ENCODE assay signal across 8 cellular contexts in genomic region chr7:43260980-43261878, GRCh38.
DNase-seq lines count a peak whose midpoint lies in the region; ATAC-seq and TF ChIP-seq lines count a peak whose summit lies in the region.

No MANE protein-coding gene starts in this region.

- TF ChIP-seq POLR2A in ovary (IDR thresholded peaks at IDR 0.05) (no peak), transverse colon (IDR thresholded peaks at IDR 0.05) (no peak)

- peak; percentile 94 for TF ChIP-seq CTCF in LNCaP clone FGC (IDR thresholded peaks at IDR 0.05; ENCODE audit: control insufficient read depth, extremely low read depth, insufficient read depth)
- TF ChIP-seq CTCF in ovary (IDR thresholded peaks at IDR 0.05), result peak; percentile 42 to 73 (median 71)
- TF ChIP-seq CTCF in transverse colon (IDR thresholded peaks at IDR 0.05), result peak; percentile 74 to 90 (median 89)

- no peak for TF ChIP-seq EP300 in ovary (IDR thresholded peaks at IDR 0.05)
- no peak for TF ChIP-seq EP300 in transverse colon (IDR thresholded peaks at IDR 0.05; ENCODE audit: low read depth)

- peak; percentile 88 for ATAC-seq in GM21390 (IDR thresholded peaks at IDR 0.05; ENCODE audit: unreplicated experiment)

- H3K36me3 ChIP-seq in ovary (no peaks in the 10 kb centered on the region), transverse colon (no peaks in the 10 kb centered on the region)

- no peak overlapping the region for H3K4me3 ChIP-seq in LNCaP clone FGC (ENCODE audit: low read depth, low read length)
- no peak overlapping the region for H3K4me3 ChIP-seq in ovary
- no peak overlapping the region for H3K4me3 ChIP-seq in transverse colon

- H3K27me3 ChIP-seq in ovary (no peaks in the 10 kb centered on the region), transverse colon (no peaks in the 10 kb centered on the region)

- in situ Hi-C loops in Caki2 (cut with HindIII; ENCODE audit: low pct_unique_long_range_greater_than_20kb, low sequenced_read_pairs) (no loop called here), transverse colon (cut with MboI; ENCODE audit: low pct_ligation_motif_present in 1 of 4, low pct_unique_long_range_greater_than_20kb in 1 of 4, low sequenced_read_pairs in 3 of 4) (loop anchor here in 1 of 4 donors (25.0 kb wide), 2 partner anchors 299 to 451 kb away; no protein-coding TSS in a partner anchor)

- DNase-seq in Caki2 (ENCODE audit: low read depth), result peak; percentile 81
- DNase-seq in LNCaP clone FGC (ENCODE audit: low read depth), result peak; percentile 70
- DNase-seq in SHP77 treated with DMSO at 0.1 percent for 48 hours (lab: John Stamatoyannopoulos, UW), result peak; percentile 82
- DNase-seq in activated T-helper 9 cell treated with anti-CD3 and anti-CD28 coated beads, Interleukin-2, amount 50 U/mL, for 16 hours (ENCODE audit: low read depth), result peak; percentile 33
- peak; percentile 52 for DNase-seq in germinal center (ENCODE audit: low spot score)
- peak; percentile 61 to 76 (median 70) for DNase-seq in ovary
- DNase-seq in transverse colon, result peak; percentile 71

- intact Hi-C loops in ovary (cut with DNase I) (loop anchor here in 3 of 4 donors (5.0 to 10.0 kb wide), 2 partner anchors 316 to 319 kb away; no protein-coding TSS in a partner anchor), transverse colon (cut with DNase I; ENCODE audit: low total_unique reads) (loop anchor here (5.0 kb wide), 1 partner anchor 319 kb away; no protein-coding TSS in a partner anchor)

- H3K9me3 ChIP-seq in ovary, result no peaks in the 10 kb centered on the region
- H3K9me3 ChIP-seq in transverse colon, result no peaks in the 10 kb centered on the region

- H3K27ac ChIP-seq in ovary (no peak overlapping the region), transverse colon (no peak overlapping the region)

- 24 to 31% (median 28%) methylated on average over 8 of the region's 8 CpGs for WGBS in ovary, 3 donors
- 23 to 39% methylated on average over 4 to 8 of the region's 8 CpGs for WGBS in transverse colon (ENCODE audit: low coverage in 1 of 2), 2 donors

- H3K4me1 ChIP-seq in ovary (ENCODE audit: insufficient read depth) (peaks cover 3% of the 10 kb centered on the region), transverse colon (no peaks in the 10 kb centered on the region)
